Comparison of ENCODE assay signal across 8 cellular contexts in the genomic region with DNA sequence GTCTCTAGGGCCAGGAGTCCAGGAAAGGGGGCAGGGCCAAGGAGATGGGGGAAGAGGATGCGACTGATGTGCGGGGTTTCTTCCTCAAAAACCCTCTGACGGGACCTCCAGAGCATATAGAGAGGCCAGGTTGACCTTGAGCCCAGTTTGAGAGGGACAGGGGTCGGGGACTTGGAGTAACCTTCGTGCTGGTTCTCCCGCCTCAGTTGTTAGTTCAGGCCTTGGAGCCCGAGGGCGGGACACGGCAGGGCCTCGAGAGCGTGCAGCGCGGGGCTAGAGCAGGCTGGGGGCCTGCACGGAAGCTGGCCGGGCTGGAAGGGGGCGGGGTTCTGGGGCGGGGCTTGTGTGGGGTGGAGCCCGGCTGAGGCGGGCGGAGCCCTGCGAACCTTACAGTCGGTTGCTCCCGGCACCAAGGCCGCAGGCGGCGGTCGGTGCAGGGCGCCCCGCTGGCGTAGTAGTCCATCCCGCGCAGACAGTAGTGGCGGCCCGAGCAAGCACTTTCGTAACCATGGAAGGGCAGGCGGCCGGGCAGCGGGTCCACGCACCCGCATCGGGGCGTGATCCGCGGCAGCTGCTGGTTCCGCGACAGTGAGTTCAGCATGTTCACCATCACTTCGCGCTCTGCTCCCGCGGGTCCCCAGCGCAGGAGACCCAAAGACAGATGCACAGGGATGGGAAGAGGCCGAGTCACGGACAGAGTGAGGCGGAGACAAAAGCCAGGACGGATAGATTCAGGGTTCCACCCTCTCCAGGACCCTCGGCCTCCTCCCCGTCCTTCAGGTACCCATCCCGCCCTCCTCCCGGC. TPM values are rescaled to one million over a fixed set of nuclear protein-coding genes. Genes with fewer than 3 reads are reported as not detected.
A peak's percentile ranks its signal among the peaks of the same experiment; 100 is the strongest.
DNase-seq lines count a peak whose midpoint lies in the region; ATAC-seq and TF ChIP-seq lines count a peak whose summit lies in the region.

No MANE protein-coding gene starts in this region.

- peak; percentile 42 for DNase-seq in DMS153 treated with DMSO at 0.1 percent for 48 hours (lab: John Stamatoyannopoulos, UW; ENCODE audit: unreplicated experiment)
- peak; percentile 78 for DNase-seq in NCI-H748 treated with DMSO at 0.1 percent for 48 hours (lab: John Stamatoyannopoulos, UW)
- peak; percentile 32 to 65 for DNase-seq in activated CD8-positive, alpha-beta memory T cell treated with anti-CD3 and anti-CD28 coated beads for 1 hour (ENCODE audit: extremely low read depth in 1 of 2, low read depth in 1 of 2)
- peak; percentile 69 for DNase-seq in effector CD4-positive, alpha-beta T cell
- peak; percentile 87 for DNase-seq in lower lobe of right lung
- peak; percentile 65 to 81 for DNase-seq in stimulated activated CD4-positive, alpha-beta T cell treated with anti-CD3 and anti-CD28 coated beads, Interleukin-4, amount 100 ng/mL, for 4 hours
- DNase-seq in NK-92 (lab: John Stamatoyannopoulos, UW; ENCODE audit: unreplicated experiment), result no peak

- no peaks in the 10 kb centered on the region for H3K9me3 ChIP-seq in lower lobe of right lung

- peak overlapping the region; percentile 60 for H3K4me3 ChIP-seq in lower lobe of right lung

- peak overlapping the region; percentile 36 for H3K27ac ChIP-seq in lower lobe of right lung

- intact Hi-C loops in lower lobe of right lung (cut with DNase I), result no loop called here

- H3K4me1 ChIP-seq in lower lobe of right lung, result peaks cover 38% of the 10 kb centered on the region

- H3K27me3 ChIP-seq in lower lobe of right lung (ENCODE audit: low read depth), result no peaks in the 10 kb centered on the region

- no peak for TF ChIP-seq CTCF in lower lobe of right lung (IDR thresholded peaks at IDR 0.05)

- peak; percentile 34 for ATAC-seq in HG02678 (IDR thresholded peaks at IDR 0.05; ENCODE audit: unreplicated experiment)
- peak; percentile 80 to 81 for ATAC-seq in lower lobe of right lung

- H3K36me3 ChIP-seq in lower lobe of right lung, result no peaks in the 10 kb centered on the region

RNA-seq across cellular contexts. Expression of a gene that starts 4.0 kb away (rescaled TPM):
- total RNA-seq in lower lobe of right lung, result 4.8 TPM

RNA-seq across cellular contexts. Expression of a gene that starts 51.3 kb away (rescaled TPM):
- total RNA-seq in lower lobe of right lung, result 13.5 TPM

RNA-seq across cellular contexts. Expression of a gene that starts 51.6 kb away (rescaled TPM):
- total RNA-seq in lower lobe of right lung, result 1.4 TPM
